ENCODE assay signal across 18 cellular contexts in the genomic region with DNA sequence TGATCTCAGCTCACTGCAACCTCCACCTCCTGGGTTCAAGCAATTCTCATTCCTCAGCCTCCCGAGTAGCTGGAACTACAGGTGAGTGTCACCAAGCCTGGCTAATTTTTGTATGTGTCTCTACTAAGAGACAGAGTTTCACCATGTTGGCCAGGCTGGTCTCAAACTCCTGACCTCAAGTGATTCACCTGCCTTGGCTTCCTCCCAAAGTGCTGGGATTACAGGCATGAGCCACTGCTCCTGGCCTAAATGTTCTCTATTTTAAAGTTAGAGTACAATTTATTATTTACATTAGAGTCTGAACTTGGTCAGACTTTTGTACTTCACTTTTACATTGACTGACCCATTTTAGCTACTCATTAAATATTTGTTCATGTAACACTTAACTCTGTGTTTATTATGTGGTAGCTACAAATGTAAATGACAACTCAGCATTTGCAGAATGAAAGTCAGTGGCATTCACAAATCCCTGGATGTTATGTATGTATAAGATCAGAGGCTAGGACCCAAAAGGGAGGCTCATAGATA.
DNase-seq lines count a peak whose midpoint lies in the region; ATAC-seq and TF ChIP-seq lines count a peak whose summit lies in the region.
"Had no signal": no experiment of that assay in that cellular context is flagged by ENCODE, and none has a peak within 500 bp of the region (broad histone marks: within the 10 kb centered on the region; RNA-seq: fewer than 3 reads in every experiment).

No MANE protein-coding gene starts in this region.

- no peaks in the 10 kb centered on the region for H3K9me3 Mint-ChIP-seq in GM23338

- H2AFZ ChIP-seq in PC-3 (ENCODE audit: low read length) (no peak overlapping the region), GM23338 (no peak overlapping the region)

- CTCF ChIA-PET in PC-3 (lab: Charles Lee): no interaction called here

- intact Hi-C loops in PC-3 (cut with micrococcal nuclease): no loop called here

- TF ChIP-seq CTCF in PC-3 (conservative IDR thresholded peaks at IDR 0.05; ENCODE audit: low read depth, low read length) (no peak), fibroblast of mammary gland (conservative IDR thresholded peaks at IDR 0.05; ENCODE audit: control insufficient read depth, insufficient read depth, low read depth, low read length) (no peak), GM23338 (conservative IDR thresholded peaks at IDR 0.05; ENCODE audit: low read depth in 2 of 2) (no peak)

- H4K20me1 ChIP-seq in PC-3 (ENCODE audit: low read length): no peaks in the 10 kb centered on the region
- no peaks in the 10 kb centered on the region for H4K20me1 ChIP-seq in GM23338 (replicated peaks; ENCODE audit: insufficient read depth)

- H3K9ac ChIP-seq in PC-3 (ENCODE audit: low read length): no peak overlapping the region

- H3K36me3 ChIP-seq in PC-3 (ENCODE audit: low read depth, low read length): no peaks in the 10 kb centered on the region
- no peaks in the 10 kb centered on the region for H3K36me3 ChIP-seq in GM23338 (ENCODE audit: insufficient read depth)
- H3K36me3 ChIP-seq: BE2C had no signal

- H3K9me2 ChIP-seq in PC-3 (replicated peaks; ENCODE audit: low read length) (no peaks in the 10 kb centered on the region), GM23338 (ENCODE audit: insufficient read depth) (no peaks in the 10 kb centered on the region; the same call in 1 of the 2 replicates)

- H3K4me1 ChIP-seq in PC-3 (ENCODE audit: insufficient read depth, low read length): no peaks in the 10 kb centered on the region
- no peaks in the 10 kb centered on the region for H3K4me1 ChIP-seq in GM23338 (ENCODE audit: insufficient read depth)
- H3K4me1 ChIP-seq: A549, BE2C had no signal

- ATAC-seq in PC-3 (no peak), GM21825 (IDR thresholded peaks at IDR 0.05; ENCODE audit: unreplicated experiment) (no peak), GM23338 (no peak), HG02759 (IDR thresholded peaks at IDR 0.05; ENCODE audit: unreplicated experiment) (no peak)
- ATAC-seq: A549 had no signal

- H3K79me2 ChIP-seq in PC-3 (ENCODE audit: low read length): no peaks in the 10 kb centered on the region
- no peaks in the 10 kb centered on the region for H3K79me2 ChIP-seq in GM23338 (replicated peaks; ENCODE audit: insufficient read depth)

- peak; percentile 23 for DNase-seq in H4 (ENCODE audit: low spot score)
- peak; percentile 3 for DNase-seq in LHCN-M2 (ENCODE audit: low read depth)
- peak; percentile 24 for DNase-seq in PC-3
- DNase-seq in fibroblast of mammary gland (ENCODE audit: low read depth): peak; percentile 1
- DNase-seq in GM23338 (ENCODE audit: low spot score): no peak
- no peak for DNase-seq in globus pallidus (ENCODE audit: low spot score)
- DNase-seq: BE2C; CD4-positive, alpha-beta memory T cell; DMS153; GOT3; HCEC 1CT; HFFc6; KG1 had no signal

- no peak overlapping the region for H3K4me2 ChIP-seq in PC-3 (ENCODE audit: low read length)
- no peak overlapping the region for H3K4me2 ChIP-seq in GM23338
- H3K4me2 ChIP-seq: A549 had no signal

- no peaks in the 10 kb centered on the region for H3K36me3 Mint-ChIP-seq in GM23338 (ENCODE audit: low read depth)
- H3K36me3 Mint-ChIP-seq: CD4-positive, alpha-beta memory T cell; IgD-negative memory B cell had no signal

- no peaks in the 10 kb centered on the region for H3K27me3 Mint-ChIP-seq in GM23338 (ENCODE audit: insufficient read depth, low read depth, poor library complexity)
- H3K27me3 Mint-ChIP-seq: IgD-negative memory B cell had no signal

- H3K27ac ChIP-seq in PC-3 (ENCODE audit: low read length): no peak overlapping the region
- H3K27ac ChIP-seq in GM23338 (ENCODE audit: low read depth): no peak overlapping the region
- H3K27ac ChIP-seq: A549, C4-2B had no signal

- no TSS peak for BruUV-seq in PC-3 (replicated peaks; lab: Mats Ljungman, UMichigan)

- no peak overlapping the region for H3K27ac Mint-ChIP-seq in GM23338
- H3K27ac Mint-ChIP-seq: CD4-positive, alpha-beta memory T cell; HFFc6; IgD-negative memory B cell had no signal

- no peak overlapping the region for H3K4me3 Mint-ChIP-seq in GM23338
- H3K4me3 Mint-ChIP-seq: CD4-positive, alpha-beta memory T cell; HFFc6; IgD-negative memory B cell had no signal

- POLR2A ChIA-PET in PC-3 (lab: Charles Lee; ENCODE audit: unreplicated experiment): no interaction called here

- peaks cover 17% of the 10 kb centered on the region for H3K27me3 ChIP-seq in PC-3 (ENCODE audit: low read length)
- H3K27me3 ChIP-seq in GM23338 (ENCODE audit: insufficient read depth): no peaks in the 10 kb centered on the region
- H3K27me3 ChIP-seq: BE2C had no signal

- no peak overlapping the region for H3K4me3 ChIP-seq in PC-3 (ENCODE audit: low read length)
- no peak overlapping the region for H3K4me3 ChIP-seq in fibroblast of mammary gland (ENCODE audit: control insufficient read depth, low read depth, low read length)
- H3K4me3 ChIP-seq in GM23338: no peak overlapping the region
- H3K4me3 ChIP-seq: A549 had no signal

- H3K9me3 ChIP-seq in PC-3 (ENCODE audit: low read length): no peaks in the 10 kb centered on the region
- H3K9me3 ChIP-seq: A549, BE2C had no signal

- H3K4me1 Mint-ChIP-seq in GM23338: no peaks in the 10 kb centered on the region; the same call in 2 of the 3 replicates
- H3K4me1 Mint-ChIP-seq: CD4-positive, alpha-beta memory T cell; IgD-negative memory B cell had no signal

- H3F3A ChIP-seq in PC-3 (ENCODE audit: low read length, unreplicated experiment): no peaks in the 10 kb centered on the region
- no peaks in the 10 kb centered on the region for H3F3A ChIP-seq in GM23338 (replicated peaks; ENCODE audit: low read depth)

TF ChIP-seq in GM23338, 12 proteins besides CTCF, POLR2A, EP300 and RAD21 (continues in another document):
- TF ChIP-seq, protein P1, sequence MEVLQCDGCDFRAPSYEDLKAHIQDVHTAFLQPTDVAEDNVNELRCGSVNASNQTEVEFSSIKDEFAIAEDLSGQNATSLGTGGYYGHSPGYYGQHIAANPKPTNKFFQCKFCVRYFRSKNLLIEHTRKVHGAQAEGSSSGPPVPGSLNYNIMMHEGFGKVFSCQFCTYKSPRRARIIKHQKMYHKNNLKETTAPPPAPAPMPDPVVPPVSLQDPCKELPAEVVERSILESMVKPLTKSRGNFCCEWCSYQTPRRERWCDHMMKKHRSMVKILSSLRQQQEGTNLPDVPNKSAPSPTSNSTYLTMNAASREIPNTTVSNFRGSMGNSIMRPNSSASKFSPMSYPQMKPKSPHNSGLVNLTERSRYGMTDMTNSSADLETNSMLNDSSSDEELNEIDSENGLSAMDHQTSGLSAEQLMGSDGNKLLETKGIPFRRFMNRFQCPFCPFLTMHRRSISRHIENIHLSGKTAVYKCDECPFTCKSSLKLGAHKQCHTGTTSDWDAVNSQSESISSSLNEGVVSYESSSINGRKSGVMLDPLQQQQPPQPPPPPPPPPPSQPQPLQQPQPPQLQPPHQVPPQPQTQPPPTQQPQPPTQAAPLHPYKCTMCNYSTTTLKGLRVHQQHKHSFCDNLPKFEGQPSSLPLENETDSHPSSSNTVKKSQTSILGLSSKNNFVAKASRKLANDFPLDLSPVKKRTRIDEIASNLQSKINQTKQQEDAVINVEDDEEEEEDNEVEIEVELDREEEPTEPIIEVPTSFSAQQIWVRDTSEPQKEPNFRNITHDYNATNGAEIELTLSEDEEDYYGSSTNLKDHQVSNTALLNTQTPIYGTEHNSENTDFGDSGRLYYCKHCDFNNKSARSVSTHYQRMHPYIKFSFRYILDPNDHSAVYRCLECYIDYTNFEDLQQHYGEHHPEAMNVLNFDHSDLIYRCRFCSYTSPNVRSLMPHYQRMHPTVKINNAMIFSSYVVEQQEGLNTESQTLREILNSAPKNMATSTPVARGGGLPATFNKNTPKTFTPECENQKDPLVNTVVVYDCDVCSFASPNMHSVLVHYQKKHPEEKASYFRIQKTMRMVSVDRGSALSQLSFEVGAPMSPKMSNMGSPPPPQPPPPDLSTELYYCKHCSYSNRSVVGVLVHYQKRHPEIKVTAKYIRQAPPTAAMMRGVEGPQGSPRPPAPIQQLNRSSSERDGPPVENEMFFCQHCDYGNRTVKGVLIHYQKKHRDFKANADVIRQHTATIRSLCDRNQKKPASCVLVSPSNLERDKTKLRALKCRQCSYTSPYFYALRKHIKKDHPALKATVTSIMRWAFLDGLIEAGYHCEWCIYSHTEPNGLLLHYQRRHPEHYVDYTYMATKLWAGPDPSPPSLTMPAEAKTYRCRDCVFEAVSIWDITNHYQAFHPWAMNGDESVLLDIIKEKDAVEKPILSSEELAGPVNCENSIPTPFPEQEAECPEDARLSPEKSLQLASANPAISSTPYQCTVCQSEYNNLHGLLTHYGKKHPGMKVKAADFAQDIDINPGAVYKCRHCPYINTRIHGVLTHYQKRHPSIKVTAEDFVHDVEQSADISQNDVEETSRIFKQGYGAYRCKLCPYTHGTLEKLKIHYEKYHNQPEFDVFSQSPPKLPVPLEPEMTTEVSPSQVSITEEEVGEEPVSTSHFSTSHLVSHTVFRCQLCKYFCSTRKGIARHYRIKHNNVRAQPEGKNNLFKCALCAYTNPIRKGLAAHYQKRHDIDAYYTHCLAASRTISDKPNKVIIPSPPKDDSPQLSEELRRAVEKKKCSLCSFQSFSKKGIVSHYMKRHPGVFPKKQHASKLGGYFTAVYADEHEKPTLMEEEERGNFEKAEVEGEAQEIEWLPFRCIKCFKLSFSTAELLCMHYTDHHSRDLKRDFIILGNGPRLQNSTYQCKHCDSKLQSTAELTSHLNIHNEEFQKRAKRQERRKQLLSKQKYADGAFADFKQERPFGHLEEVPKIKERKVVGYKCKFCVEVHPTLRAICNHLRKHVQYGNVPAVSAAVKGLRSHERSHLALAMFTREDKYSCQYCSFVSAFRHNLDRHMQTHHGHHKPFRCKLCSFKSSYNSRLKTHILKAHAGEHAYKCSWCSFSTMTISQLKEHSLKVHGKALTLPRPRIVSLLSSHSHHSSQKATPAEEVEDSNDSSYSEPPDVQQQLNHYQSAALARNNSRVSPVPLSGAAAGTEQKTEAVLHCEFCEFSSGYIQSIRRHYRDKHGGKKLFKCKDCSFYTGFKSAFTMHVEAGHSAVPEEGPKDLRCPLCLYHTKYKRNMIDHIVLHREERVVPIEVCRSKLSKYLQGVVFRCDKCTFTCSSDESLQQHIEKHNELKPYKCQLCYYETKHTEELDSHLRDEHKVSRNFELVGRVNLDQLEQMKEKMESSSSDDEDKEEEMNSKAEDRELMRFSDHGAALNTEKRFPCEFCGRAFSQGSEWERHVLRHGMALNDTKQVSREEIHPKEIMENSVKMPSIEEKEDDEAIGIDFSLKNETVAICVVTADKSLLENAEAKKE (CRISPR knock-in tag; IDR thresholded peaks at IDR 0.05): no peak
- TF ChIP-seq ZNF331 (CRISPR knock-in tag; IDR thresholded peaks at IDR 0.05; ENCODE audit: low read depth) (no peak), NANOG (IDR thresholded peaks at IDR 0.05; ENCODE audit: borderline replicate concordance) (no peak), POLR2AphosphoS5 (IDR thresholded peaks at IDR 0.05; ENCODE audit: low read depth) (no peak)

Comparison
In these comparisons a context has a peak if more than half of its experiments do, and no peak if none do; other contexts are left out.
1. DNase-seq: peak in H4 (single experiment), LHCN-M2 (single experiment), PC-3 (single experiment) and fibroblast of mammary gland (single experiment); none in GM23338 (single experiment) and globus pallidus (single experiment).